8 cellular contexts compared by ENCODE assay signal in genomic region chr9:127862075-127863011, GRCh38. TPM values are rescaled to one million over a fixed set of nuclear protein-coding genes. Genes with fewer than 3 reads are reported as not detected.
DNase-seq lines count a peak whose midpoint lies in the region; ATAC-seq and TF ChIP-seq lines count a peak whose summit lies in the region.

No MANE protein-coding gene starts in this region.

- H3K79me2 ChIP-seq in smooth muscle cell (ENCODE audit: low read depth), result no peaks in the 10 kb centered on the region

- H3K4me3 ChIP-seq in esophagus squamous epithelium (no peak overlapping the region), psoas muscle (no peak overlapping the region), smooth muscle cell (no peak overlapping the region)

- WGBS in esophagus squamous epithelium, 2 donors, result 49 to 58% methylated on average over 5 to 11 of the region's 29 CpGs
- 31 to 45% (median 40%) methylated on average over 29 of the region's 29 CpGs for WGBS in psoas muscle, 3 donors
- WGBS in smooth muscle cell (ENCODE audit: low lambda C conversion rate), result 65% methylated on average over 28 of the region's 29 CpGs

- intact Hi-C loops in activated CD4-positive, alpha-beta T cell treated with anti-CD3 and anti-CD28 coated beads, Interleukin-2, amount 10 ng/mL, durations not matched to agents 24 days and 14 days (cut with micrococcal nuclease), result loop anchor here (10.0 kb wide), 1 partner anchor 248 kb away; the partner anchor contains the start of gene STXBP1
- intact Hi-C loops in esophagus squamous epithelium (cut with DNase I), result no loop called here
- intact Hi-C loops in psoas muscle (cut with DNase I), result no loop called here

- H3K27me3 ChIP-seq in esophagus squamous epithelium (no peaks in the 10 kb centered on the region), psoas muscle (ENCODE audit: insufficient read depth in 3 of 3, low read length in 2 of 3) (no peaks in the 10 kb centered on the region), smooth muscle cell (ENCODE audit: low read depth) (no peaks in the 10 kb centered on the region)

- ATAC-seq in psoas muscle, result peak; percentile 54 to 68 (median 62)
- no peak for ATAC-seq in GM19395 (IDR thresholded peaks at IDR 0.05; ENCODE audit: unreplicated experiment)
- no peak for ATAC-seq in HG02884 (IDR thresholded peaks at IDR 0.05; ENCODE audit: unreplicated experiment)

- peak overlapping the region; percentile 31 to 82 (median 72) for H3K27ac ChIP-seq in esophagus squamous epithelium
- H3K27ac ChIP-seq in psoas muscle, result peak overlapping the region; percentile 76
- H3K27ac ChIP-seq in smooth muscle cell (ENCODE audit: low read depth), result no peak overlapping the region

- H3K27me3 Mint-ChIP-seq in activated CD4-positive, alpha-beta T cell treated with anti-CD3 and anti-CD28 coated beads, Interleukin-2, amount 10 ng/mL, durations not matched to agents 24 days and 14 days, result no peaks in the 10 kb centered on the region

- H4K20me1 ChIP-seq in smooth muscle cell (ENCODE audit: low read depth), result no peaks in the 10 kb centered on the region

- H3K9me3 ChIP-seq in esophagus squamous epithelium, result no peaks in the 10 kb centered on the region
- no peaks in the 10 kb centered on the region for H3K9me3 ChIP-seq in psoas muscle
- no peaks in the 10 kb centered on the region for H3K9me3 ChIP-seq in smooth muscle cell (replicated peaks; ENCODE audit: low read depth)

- no peak overlapping the region for H2AFZ ChIP-seq in smooth muscle cell (ENCODE audit: low read depth)

- H3K9ac ChIP-seq in smooth muscle cell (ENCODE audit: low read depth), result no peak overlapping the region

- peaks cover 31% of the 10 kb centered on the region for H3K4me1 Mint-ChIP-seq in activated CD4-positive, alpha-beta T cell treated with anti-CD3 and anti-CD28 coated beads, Interleukin-2, amount 10 ng/mL, durations not matched to agents 24 days and 14 days

- H3K27ac Mint-ChIP-seq in activated CD4-positive, alpha-beta T cell treated with anti-CD3 and anti-CD28 coated beads, Interleukin-2, amount 10 ng/mL, durations not matched to agents 24 days and 14 days, result peak overlapping the region; percentile 81

- peaks cover 3% of the 10 kb centered on the region for H3K36me3 Mint-ChIP-seq in activated CD4-positive, alpha-beta T cell treated with anti-CD3 and anti-CD28 coated beads, Interleukin-2, amount 10 ng/mL, durations not matched to agents 24 days and 14 days (ENCODE audit: low read depth)

- H3K36me3 ChIP-seq in esophagus squamous epithelium (peaks cover 0 to 2% (median 0%) of the 10 kb centered on the region in 3 donors), psoas muscle (ENCODE audit: insufficient read depth in 1 of 2, low read depth in 1 of 2) (peaks cover 0 to 15% of the 10 kb centered on the region in 2 donors), smooth muscle cell (ENCODE audit: low read depth) (no peaks in the 10 kb centered on the region)

- TF ChIP-seq CTCF in GM13976 (IDR thresholded peaks at IDR 0.05; ENCODE audit: borderline replicate concordance, control extremely low read depth, extremely low read depth, insufficient read depth, missing control alignments) (no peak), esophagus squamous epithelium (IDR thresholded peaks at IDR 0.05) (no peak), psoas muscle (IDR thresholded peaks at IDR 0.05) (no peak), smooth muscle cell (IDR thresholded peaks at IDR 0.05; ENCODE audit: borderline replicate concordance, insufficient read depth, poor library complexity, severe bottlenecking) (no peak)

- peak overlapping the region; percentile 7 for H3K4me3 Mint-ChIP-seq in activated CD4-positive, alpha-beta T cell treated with anti-CD3 and anti-CD28 coated beads, Interleukin-2, amount 10 ng/mL, durations not matched to agents 24 days and 14 days

- in situ Hi-C loops in GM13976 (cut with MboI; ENCODE audit: low sequenced_read_pairs, unreplicated experiment), result no loop called here

- H3K9me3 Mint-ChIP-seq in activated CD4-positive, alpha-beta T cell treated with anti-CD3 and anti-CD28 coated beads, Interleukin-2, amount 10 ng/mL, durations not matched to agents 24 days and 14 days, result no peaks in the 10 kb centered on the region

- no peak for TF ChIP-seq POLR2A in esophagus squamous epithelium (IDR thresholded peaks at IDR 0.05)

- peaks cover 12 to 47% (median 29%) of the 10 kb centered on the region in 3 donors for H3K4me1 ChIP-seq in esophagus squamous epithelium
- H3K4me1 ChIP-seq in psoas muscle, result peaks cover 36% of the 10 kb centered on the region
- H3K4me1 ChIP-seq in smooth muscle cell (ENCODE audit: low read depth), result no peaks in the 10 kb centered on the region

- H3F3A ChIP-seq in smooth muscle cell (ENCODE audit: low read depth), result no peaks in the 10 kb centered on the region

- peak; percentile 72 for DNase-seq in GM13976 (ENCODE audit: low spot score)
- DNase-seq in activated CD4-positive, alpha-beta T cell treated with anti-CD3 and anti-CD28 coated beads, Interleukin-2, amount 10 ng/mL, durations not matched to agents 24 days and 14 days, result peak; percentile 82
- no peak for DNase-seq in esophagus squamous epithelium (lab: John Stamatoyannopoulos, UW)
- DNase-seq in psoas muscle, result peak; percentile 75 to 89
- no peak for DNase-seq in smooth muscle cell (lab: John Stamatoyannopoulos, UW; ENCODE audit: unreplicated experiment)
- DNase-seq in NCI-H526 (lab: John Stamatoyannopoulos, UW), result no peak

- H3K4me2 ChIP-seq in smooth muscle cell, result no peak overlapping the region

RNA-seq across cellular contexts. Expression of gene ENG, which starts 7.9 kb away (rescaled TPM):
- total RNA-seq in activated CD4-positive, alpha-beta T cell treated with anti-CD3 and anti-CD28 coated beads, Interleukin-2, amount 10 ng/mL, durations not matched to agents 24 days and 14 days, result 29.9 and 32.4 TPM in 2 replicates
- total RNA-seq in esophagus squamous epithelium, result 10 to 100 TPM in 3 of 4 donors, 1 to 10 TPM in 1; 7.2 to 32.8 (median 18.0) TPM
- 10 to 100 TPM; 31.7 to 80.4 (median 54.3) TPM for total RNA-seq in psoas muscle
- 10 to 100 TPM; 22.1 to 78.1 (median 28.6) TPM for polyA plus RNA-seq in psoas muscle
- total RNA-seq in smooth muscle cell, result 11.1 and 12.6 TPM in 2 replicates
- polyA plus RNA-seq in smooth muscle cell, result 42.4 and 54.1 TPM in 2 replicates

RNA-seq across cellular contexts. Expression of gene AK1, which starts 15.1 kb away (rescaled TPM):
- total RNA-seq in activated CD4-positive, alpha-beta T cell treated with anti-CD3 and anti-CD28 coated beads, Interleukin-2, amount 10 ng/mL, durations not matched to agents 24 days and 14 days, result 18.0 and 19.9 TPM in 2 replicates
- total RNA-seq in esophagus squamous epithelium (10 to 100 TPM; 11.1 to 36.1 (median 26.8) TPM), psoas muscle (100 to 1,000 TPM; 369 to 854 (median 688) TPM), smooth muscle cell (22.2 and 52.4 TPM in 2 replicates)
- polyA plus RNA-seq in psoas muscle (100 to 1,000 TPM; 310 to 845 (median 778) TPM), smooth muscle cell (97.8 and 115 TPM in 2 replicates)

RNA-seq across cellular contexts. Expression of gene ST6GALNAC6, which starts 37.1 kb away (rescaled TPM):
- 53.3 and 61.2 TPM in 2 replicates for total RNA-seq in activated CD4-positive, alpha-beta T cell treated with anti-CD3 and anti-CD28 coated beads, Interleukin-2, amount 10 ng/mL, durations not matched to agents 24 days and 14 days
- total RNA-seq in esophagus squamous epithelium, result 10 to 100 TPM; 14.5 to 69.4 (median 26.1) TPM
- total RNA-seq in psoas muscle, result 10 to 100 TPM; 20.3 to 26.1 (median 24.4) TPM
- 10 to 100 TPM; 18.5 to 35.5 (median 31.0) TPM for polyA plus RNA-seq in psoas muscle
- total RNA-seq in smooth muscle cell, result 34.3 and 36.4 TPM in 2 replicates
- 48.8 and 65.8 TPM in 2 replicates for polyA plus RNA-seq in smooth muscle cell

RNA-seq across cellular contexts. Expression of gene ST6GALNAC4, which starts 54.5 kb away (rescaled TPM):
- 28.0 and 28.3 TPM in 2 replicates for total RNA-seq in activated CD4-positive, alpha-beta T cell treated with anti-CD3 and anti-CD28 coated beads, Interleukin-2, amount 10 ng/mL, durations not matched to agents 24 days and 14 days
- total RNA-seq in esophagus squamous epithelium (10 to 100 TPM; 12.5 to 33.0 (median 23.8) TPM), psoas muscle (10 to 100 TPM in 3 of 4 donors, 1 to 10 TPM in 1; 8.9 to 52.6 (median 27.3) TPM), smooth muscle cell (5.3 and 22.5 TPM in 2 replicates)
- polyA plus RNA-seq in psoas muscle (10 to 100 TPM; 14.0 to 31.4 (median 14.8) TPM), smooth muscle cell (12.1 and 13.6 TPM in 2 replicates)

RNA-seq across cellular contexts. Expression of gene FPGS, which starts 59.7 kb away (rescaled TPM):
- 126 and 128 TPM in 2 replicates for total RNA-seq in activated CD4-positive, alpha-beta T cell treated with anti-CD3 and anti-CD28 coated beads, Interleukin-2, amount 10 ng/mL, durations not matched to agents 24 days and 14 days
- total RNA-seq in esophagus squamous epithelium, result 10 to 100 TPM; 38.2 to 52.0 (median 47.0) TPM
- total RNA-seq in psoas muscle, result 10 to 100 TPM; 39.7 to 61.9 (median 45.8) TPM
- polyA plus RNA-seq in psoas muscle, result 10 to 100 TPM; 21.9 to 32.3 (median 29.8) TPM
- total RNA-seq in smooth muscle cell, result 9.2 and 12.9 TPM in 2 replicates
- polyA plus RNA-seq in smooth muscle cell, result 26.2 and 34.9 TPM in 2 replicates

Comparison
In these comparisons a context has a peak if more than half of its experiments do, and no peak if none do; other contexts are left out.
1. DNase-seq: peak in GM13976 (single experiment), activated CD4-positive, alpha-beta T cell treated with anti-CD3 and anti-CD28 coated beads, Interleukin-2, amount 10 ng/mL, durations not matched to agents 24 days and 14 days (single experiment) and psoas muscle (2 of 2); none in esophagus squamous epithelium (single experiment), smooth muscle cell (single experiment) and NCI-H526 (0 of 2).
2. ATAC-seq: peak in psoas muscle (4 of 4); none in GM19395 (single experiment) and HG02884 (single experiment).